In genomic region chr9:114331229-114332195, GRCh38 we compare ENCODE assay signal across 10 cellular contexts. TPM values are rescaled to one million over a fixed set of nuclear protein-coding genes. Genes with fewer than 3 reads are reported as not detected.
DNase-seq lines count a peak whose midpoint lies in the region; ATAC-seq, FAIRE-seq and TF ChIP-seq lines count a peak whose summit lies in the region.
"Not testable (repeated sequence)": the region's sequence is repeated elsewhere in the genome, so short reads cannot be mapped to it uniquely, and the experiment has no call there.
"Had no signal": no experiment of that assay in that cellular context is flagged by ENCODE, and none has a peak within 500 bp of the region (broad histone marks: within the 10 kb centered on the region; RNA-seq: fewer than 3 reads in every experiment).

No MANE protein-coding gene starts in this region.

- H2AFZ ChIP-seq in endothelial cell of umbilical vein (ENCODE audit: low read depth, low read length), result not testable (repeated sequence)

- not testable (repeated sequence) for H3K9ac ChIP-seq in endothelial cell of umbilical vein (replicated peaks; ENCODE audit: extremely low read depth, insufficient read depth, low read length)

- not testable (repeated sequence) for TF ChIP-seq CTCF in CD8-positive, alpha-beta T cell (IDR thresholded peaks at IDR 0.05); endothelial cell of umbilical vein (IDR thresholded peaks at IDR 0.05; ENCODE audit: extremely low read depth in 1 of 2, insufficient read depth in 1 of 2, low read depth in 1 of 2, low read length in 2 of 2)

- TF ChIP-seq POLR2A in endothelial cell of umbilical vein (IDR thresholded peaks at IDR 0.05; ENCODE audit: low read depth, low read length), result not testable (repeated sequence)

- H3K4me1 ChIP-seq in CD8-positive, alpha-beta T cell (ENCODE audit: insufficient read depth, low read length); endothelial cell of umbilical vein (ENCODE audit: control insufficient read depth, extremely low read depth, insufficient read depth, low read length): not testable (repeated sequence)

- FAIRE-seq in endothelial cell of umbilical vein (lab: Jason Lieb, UNC), result peak; percentile 24

- intact Hi-C loops in CD8-positive, alpha-beta T cell (cut with DNase I, micrococcal nuclease), result loop anchor here in 1 of 2 experiments (10.0 kb wide), 1 partner anchor 683 kb away; no protein-coding TSS in a partner anchor
- intact Hi-C loops in endothelial cell of umbilical vein (cut with micrococcal nuclease), result loop anchor here (10.0 kb wide), 1 partner anchor 173 kb away; the partner anchor contains the start of gene WHRN

- H3K4me1 Mint-ChIP-seq in CD8-positive, alpha-beta T cell (ENCODE audit: low read depth), result peaks cover 12% of the 10 kb centered on the region
- not testable (repeated sequence) for H3K4me1 Mint-ChIP-seq in T-helper 17 cell; activated CD8-positive, alpha-beta memory T cell treated with anti-CD3 and anti-CD28 coated beads, Interleukin-2, amount 10 ng/mL, durations not matched to agents 7 days and 5 days; activated naive CD8-positive, alpha-beta T cell treated with anti-CD3 and anti-CD28 coated beads, Interleukin-2, amount 10 ng/mL, durations not matched to agents 7 days and 5 days; memory B cell
- peaks cover 27% of the 10 kb centered on the region for H3K4me1 Mint-ChIP-seq in stimulated activated memory B cell treated with anti-CD40 and anti-IgM and Interleukin-4, amounts not matched to agents 10 μg/mL and 1 μg/mL and 100 μg/mL, for 72 hours

- not testable (repeated sequence) for H3K27ac ChIP-seq in CD8-positive, alpha-beta T cell (ENCODE audit: low read depth, low read length); endothelial cell of umbilical vein (ENCODE audit: insufficient read depth, low read depth, low read length)

- H3K9me3 ChIP-seq in CD8-positive, alpha-beta T cell (ENCODE audit: low read length); T-helper 17 cell (ENCODE audit: control insufficient read depth, low read length, poor library complexity, severe bottlenecking); endothelial cell of umbilical vein (replicated peaks; ENCODE audit: control insufficient read depth, insufficient read depth, low read length): not testable (repeated sequence)

- not testable (repeated sequence) for H3K4me3 Mint-ChIP-seq in CD8-positive, alpha-beta T cell; T-helper 17 cell; activated CD8-positive, alpha-beta memory T cell treated with anti-CD3 and anti-CD28 coated beads, Interleukin-2, amount 10 ng/mL, durations not matched to agents 7 days and 5 days; activated naive CD8-positive, alpha-beta T cell treated with anti-CD3 and anti-CD28 coated beads, Interleukin-2, amount 10 ng/mL, durations not matched to agents 7 days and 5 days; memory B cell; stimulated activated memory B cell treated with anti-CD40 and anti-IgM and Interleukin-4, amounts not matched to agents 10 μg/mL and 1 μg/mL and 100 μg/mL, for 72 hours

- not testable (repeated sequence) for H3K27me3 Mint-ChIP-seq in CD8-positive, alpha-beta T cell (ENCODE audit: low read depth); T-helper 17 cell; activated CD8-positive, alpha-beta memory T cell treated with anti-CD3 and anti-CD28 coated beads, Interleukin-2, amount 10 ng/mL, durations not matched to agents 7 days and 5 days; activated naive CD8-positive, alpha-beta T cell treated with anti-CD3 and anti-CD28 coated beads, Interleukin-2, amount 10 ng/mL, durations not matched to agents 7 days and 5 days; memory B cell; stimulated activated memory B cell treated with anti-CD40 and anti-IgM and Interleukin-4, amounts not matched to agents 10 μg/mL and 1 μg/mL and 100 μg/mL, for 72 hours

- H4K20me1 ChIP-seq in endothelial cell of umbilical vein (replicated peaks; ENCODE audit: control insufficient read depth, extremely low read depth, insufficient read depth, low read length), result not testable (repeated sequence)

- peaks cover 17% of the 10 kb centered on the region for H3K36me3 Mint-ChIP-seq in CD8-positive, alpha-beta T cell
- not testable (repeated sequence) for H3K36me3 Mint-ChIP-seq in T-helper 17 cell (ENCODE audit: low read depth); memory B cell
- peaks cover 21% of the 10 kb centered on the region for H3K36me3 Mint-ChIP-seq in activated CD8-positive, alpha-beta memory T cell treated with anti-CD3 and anti-CD28 coated beads, Interleukin-2, amount 10 ng/mL, durations not matched to agents 7 days and 5 days
- peaks cover 18% of the 10 kb centered on the region for H3K36me3 Mint-ChIP-seq in activated naive CD8-positive, alpha-beta T cell treated with anti-CD3 and anti-CD28 coated beads, Interleukin-2, amount 10 ng/mL, durations not matched to agents 7 days and 5 days
- peaks cover 23% of the 10 kb centered on the region for H3K36me3 Mint-ChIP-seq in stimulated activated memory B cell treated with anti-CD40 and anti-IgM and Interleukin-4, amounts not matched to agents 10 μg/mL and 1 μg/mL and 100 μg/mL, for 72 hours

- DNase-seq in CD8-positive, alpha-beta T cell; T-helper 17 cell; activated CD8-positive, alpha-beta memory T cell treated with anti-CD3 and anti-CD28 coated beads, Interleukin-2, amount 10 ng/mL, durations not matched to agents 7 days and 5 days; activated naive CD8-positive, alpha-beta T cell treated with anti-CD3 and anti-CD28 coated beads, Interleukin-2, amount 10 ng/mL, durations not matched to agents 7 days and 5 days; endothelial cell of umbilical vein (ENCODE audit: low read depth, low spot score); memory B cell (ENCODE audit: low spot score in 2 of 2): not testable (repeated sequence)

- not testable (repeated sequence) for H3K79me2 ChIP-seq in endothelial cell of umbilical vein (ENCODE audit: control insufficient read depth, insufficient read depth, low read length)

- H3K27me3 ChIP-seq in CD8-positive, alpha-beta T cell (ENCODE audit: insufficient read depth, low read length); endothelial cell of umbilical vein (ENCODE audit: control insufficient read depth in 2 of 2, insufficient read depth in 2 of 2, low read length in 2 of 2): not testable (repeated sequence)

- CTCF ChIA-PET in CD8-positive, alpha-beta T cell (lab: Charles Lee), result interaction anchor here (0.9 kb wide), 1 partner anchor 74 kb away, joined by 3 read pairs; no protein-coding TSS in a partner anchor
- CTCF ChIA-PET in activated CD8-positive, alpha-beta memory T cell treated with anti-CD3 and anti-CD28 coated beads, Interleukin-2, amount 10 ng/mL, durations not matched to agents 7 days and 5 days (lab: Charles Lee), result not testable (repeated sequence)
- CTCF ChIA-PET in endothelial cell of umbilical vein (lab: Charles Lee), result interaction anchor here (1.4 kb wide), 1 partner anchor 223 kb away, joined by 3 read pairs; no protein-coding TSS in a partner anchor

- not testable (repeated sequence) for H3K36me3 ChIP-seq in CD8-positive, alpha-beta T cell (ENCODE audit: insufficient read depth, low read length); endothelial cell of umbilical vein (ENCODE audit: control insufficient read depth in 2 of 2, extremely low read depth in 1 of 2, insufficient read depth in 2 of 2, low read length in 2 of 2)

- not testable (repeated sequence) for H3K9me3 Mint-ChIP-seq in CD8-positive, alpha-beta T cell; activated CD8-positive, alpha-beta memory T cell treated with anti-CD3 and anti-CD28 coated beads, Interleukin-2, amount 10 ng/mL, durations not matched to agents 7 days and 5 days (ENCODE audit: low read depth); activated naive CD8-positive, alpha-beta T cell treated with anti-CD3 and anti-CD28 coated beads, Interleukin-2, amount 10 ng/mL, durations not matched to agents 7 days and 5 days; memory B cell; stimulated activated memory B cell treated with anti-CD40 and anti-IgM and Interleukin-4, amounts not matched to agents 10 μg/mL and 1 μg/mL and 100 μg/mL, for 72 hours

- ATAC-seq in CD8-positive, alpha-beta T cell, result peak; percentile 13
- ATAC-seq in T-helper 17 cell (peak; percentile 33), memory B cell (ENCODE audit: low read depth) (peak; percentile 28)
- peak; percentile 10 for ATAC-seq in activated CD8-positive, alpha-beta memory T cell treated with anti-CD3 and anti-CD28 coated beads, Interleukin-2, amount 10 ng/mL, durations not matched to agents 7 days and 5 days
- ATAC-seq in activated naive CD8-positive, alpha-beta T cell treated with anti-CD3 and anti-CD28 coated beads, Interleukin-2, amount 10 ng/mL, durations not matched to agents 7 days and 5 days (ENCODE audit: low read depth), result peak; percentile 26
- peak; percentile 44 for ATAC-seq in stimulated activated memory B cell treated with anti-CD40 and anti-IgM and Interleukin-4, amounts not matched to agents 10 μg/mL and 1 μg/mL and 100 μg/mL, for 72 hours

- not testable (repeated sequence) for BruUV-seq in endothelial cell of umbilical vein (replicated peaks; lab: Mats Ljungman, UMichigan)

- H3K4me2 ChIP-seq in endothelial cell of umbilical vein (ENCODE audit: insufficient read depth, low read length), result not testable (repeated sequence)

- POLR2A ChIA-PET in CD8-positive, alpha-beta T cell (lab: Charles Lee), result interaction anchor here (0.8 to 1.5 kb wide), 2 partner anchors 14 to 25 kb away, joined by 3 to 4 read pairs; no protein-coding TSS in a partner anchor
- POLR2A ChIA-PET in activated naive CD8-positive, alpha-beta T cell treated with anti-CD3 and anti-CD28 coated beads, Interleukin-2, amount 10 ng/mL, durations not matched to agents 7 days and 5 days (lab: Charles Lee), result interaction anchor here (1.2 kb wide), 3 partner anchors 52 to 852 kb away, joined by 3 to 5 read pairs (median 4); partner anchors contain the start of gene AKNA
- POLR2A ChIA-PET in endothelial cell of umbilical vein (lab: Charles Lee), result not testable (repeated sequence)

- peak overlapping the region; percentile 80 for H3K27ac Mint-ChIP-seq in CD8-positive, alpha-beta T cell
- H3K27ac Mint-ChIP-seq in T-helper 17 cell (peak overlapping the region; percentile 71), memory B cell (peak overlapping the region; percentile 45)
- H3K27ac Mint-ChIP-seq in activated CD8-positive, alpha-beta memory T cell treated with anti-CD3 and anti-CD28 coated beads, Interleukin-2, amount 10 ng/mL, durations not matched to agents 7 days and 5 days; activated naive CD8-positive, alpha-beta T cell treated with anti-CD3 and anti-CD28 coated beads, Interleukin-2, amount 10 ng/mL, durations not matched to agents 7 days and 5 days; stimulated activated memory B cell treated with anti-CD40 and anti-IgM and Interleukin-4, amounts not matched to agents 10 μg/mL and 1 μg/mL and 100 μg/mL, for 72 hours: not testable (repeated sequence)

- dilution Hi-C loops in endothelial cell of umbilical vein (cut with MboI; ENCODE audit: extremely low pct_ligation_motif_present, low sequenced_read_pairs), result not testable (repeated sequence)

- not testable (repeated sequence) for H3K4me3 ChIP-seq in CD8-positive, alpha-beta T cell (ENCODE audit: low read depth, low read length); endothelial cell of umbilical vein (replicated peaks in 1 of 3; ENCODE audit: insufficient read depth in 1 of 3, low read depth in 1 of 3, low read length in 3 of 3)

- not testable (repeated sequence) for H3K9me1 ChIP-seq in endothelial cell of umbilical vein (replicated peaks; ENCODE audit: control insufficient read depth, extremely low read depth, insufficient read depth, low read length)

RNA-seq across cellular contexts. Expression of gene ORM2, which starts 1.8 kb away (rescaled TPM):
- not detected for total RNA-seq in CD8-positive, alpha-beta T cell
- total RNA-seq in T-helper 17 cell, result not detected
- not detected for total RNA-seq in activated CD8-positive, alpha-beta memory T cell treated with anti-CD3 and anti-CD28 coated beads, Interleukin-2, amount 10 ng/mL, durations not matched to agents 7 days and 5 days
- total RNA-seq in activated naive CD8-positive, alpha-beta T cell treated with anti-CD3 and anti-CD28 coated beads, Interleukin-2, amount 10 ng/mL, durations not matched to agents 7 days and 5 days, result not detected
- total RNA-seq in endothelial cell of umbilical vein, result not detected in 2 replicates
- not detected in 2 replicates for polyA plus RNA-seq in endothelial cell of umbilical vein
- polyA plus RNA-seq in endothelial cell of umbilical vein (2011; cell fraction: cytosol; rRNA removed), result not detected in 2 replicates
- polyA plus RNA-seq in endothelial cell of umbilical vein (2011; cell fraction: nucleus; rRNA removed), result not detected in 2 replicates
- not detected in 2 replicates for polyA plus RNA-seq in endothelial cell of umbilical vein (2012)
- 0.28 TPM in 1 of 2 replicates, not detected in the other for polyA minus RNA-seq in endothelial cell of umbilical vein
- not detected for polyA minus RNA-seq in endothelial cell of umbilical vein (2011; cell fraction: cytosol; rRNA and poly(A)+ RNA removed)
- not detected in 2 replicates for polyA minus RNA-seq in endothelial cell of umbilical vein (2011; cell fraction: nucleus; rRNA and poly(A)+ RNA removed)
- total RNA-seq: M059J, OCI-LY7, Right ventricle myocardium inferior had no signal

RNA-seq across cellular contexts. Expression of gene ORM1, which starts 8.6 kb away (rescaled TPM):
- total RNA-seq in CD8-positive, alpha-beta T cell, result not detected
- total RNA-seq in T-helper 17 cell (not detected), endothelial cell of umbilical vein (not detected in 2 replicates)
- not detected for total RNA-seq in activated CD8-positive, alpha-beta memory T cell treated with anti-CD3 and anti-CD28 coated beads, Interleukin-2, amount 10 ng/mL, durations not matched to agents 7 days and 5 days
- not detected for total RNA-seq in activated naive CD8-positive, alpha-beta T cell treated with anti-CD3 and anti-CD28 coated beads, Interleukin-2, amount 10 ng/mL, durations not matched to agents 7 days and 5 days
- not detected in 2 replicates for polyA plus RNA-seq in endothelial cell of umbilical vein
- polyA plus RNA-seq in endothelial cell of umbilical vein (2011; cell fraction: cytosol; rRNA removed), result not detected in 2 replicates
- not detected in 2 replicates for polyA plus RNA-seq in endothelial cell of umbilical vein (2011; cell fraction: nucleus; rRNA removed)
- polyA plus RNA-seq in endothelial cell of umbilical vein (2012), result not detected in 2 replicates
- polyA minus RNA-seq in endothelial cell of umbilical vein, result not detected in 2 replicates
- polyA minus RNA-seq in endothelial cell of umbilical vein (2011; cell fraction: cytosol; rRNA and poly(A)+ RNA removed), result not detected
- polyA minus RNA-seq in endothelial cell of umbilical vein (2011; cell fraction: nucleus; rRNA and poly(A)+ RNA removed), result not detected in 2 replicates
- total RNA-seq: OCI-LY7 had no signal

RNA-seq across cellular contexts. Expression of gene AKNA, which starts 56.3 kb away (rescaled TPM):
- 100 to 1,000 TPM; 249 to 269 TPM for total RNA-seq in CD8-positive, alpha-beta T cell
- total RNA-seq in T-helper 17 cell, result 100 to 1,000 TPM; 263 to 323 TPM
- total RNA-seq in activated CD8-positive, alpha-beta memory T cell treated with anti-CD3 and anti-CD28 coated beads, Interleukin-2, amount 10 ng/mL, durations not matched to agents 7 days and 5 days, result 100 to 1,000 TPM; 432 to 500 TPM
- total RNA-seq in activated naive CD8-positive, alpha-beta T cell treated with anti-CD3 and anti-CD28 coated beads, Interleukin-2, amount 10 ng/mL, durations not matched to agents 7 days and 5 days, result 100 to 1,000 TPM; 482 to 492 TPM
- total RNA-seq in endothelial cell of umbilical vein, result 19.9 and 22.4 TPM in 2 replicates
- 11.3 and 13.8 TPM in 2 replicates for polyA plus RNA-seq in endothelial cell of umbilical vein
- polyA plus RNA-seq in endothelial cell of umbilical vein (2011; cell fraction: cytosol; rRNA removed), result 7.7 and 8.8 TPM in 2 replicates
- 27.7 and 35.6 TPM in 2 replicates for polyA plus RNA-seq in endothelial cell of umbilical vein (2011; cell fraction: nucleus; rRNA removed)
- polyA plus RNA-seq in endothelial cell of umbilical vein (2012), result 7.5 and 10.4 TPM in 2 replicates
- 16.6 and 18.5 TPM in 2 replicates for polyA minus RNA-seq in endothelial cell of umbilical vein
- 3.5 TPM for polyA minus RNA-seq in endothelial cell of umbilical vein (2011; cell fraction: cytosol; rRNA and poly(A)+ RNA removed)
- 21.4 and 36.4 TPM in 2 replicates for polyA minus RNA-seq in endothelial cell of umbilical vein (2011; cell fraction: nucleus; rRNA and poly(A)+ RNA removed)

Comparison
In these comparisons a context has a peak if more than half of its experiments do, and no peak if none do; other contexts are left out.
1. RNA of gene AKNA, which starts 56.3 kb away (total RNA-seq): 432 to 500 TPM in activated CD8-positive, alpha-beta memory T cell treated with anti-CD3 and anti-CD28 coated beads, Interleukin-2, amount 10 ng/mL, durations not matched to agents 7 days and 5 days, 482 to 492 TPM in activated naive CD8-positive, alpha-beta T cell treated with anti-CD3 and anti-CD28 coated beads, Interleukin-2, amount 10 ng/mL, durations not matched to agents 7 days and 5 days, 263 to 323 TPM in T-helper 17 cell and 249 to 269 TPM in CD8-positive, alpha-beta T cell; 19.9 to 22.4 TPM in endothelial cell of umbilical vein; every median in the first group is over 10 times any median in the second.
2. Peak in every context shown above with its lines, with median percentiles within 50 percentile points of each other: ATAC-seq.